21 cellular contexts compared by ENCODE assay signal in the genomic region with DNA sequence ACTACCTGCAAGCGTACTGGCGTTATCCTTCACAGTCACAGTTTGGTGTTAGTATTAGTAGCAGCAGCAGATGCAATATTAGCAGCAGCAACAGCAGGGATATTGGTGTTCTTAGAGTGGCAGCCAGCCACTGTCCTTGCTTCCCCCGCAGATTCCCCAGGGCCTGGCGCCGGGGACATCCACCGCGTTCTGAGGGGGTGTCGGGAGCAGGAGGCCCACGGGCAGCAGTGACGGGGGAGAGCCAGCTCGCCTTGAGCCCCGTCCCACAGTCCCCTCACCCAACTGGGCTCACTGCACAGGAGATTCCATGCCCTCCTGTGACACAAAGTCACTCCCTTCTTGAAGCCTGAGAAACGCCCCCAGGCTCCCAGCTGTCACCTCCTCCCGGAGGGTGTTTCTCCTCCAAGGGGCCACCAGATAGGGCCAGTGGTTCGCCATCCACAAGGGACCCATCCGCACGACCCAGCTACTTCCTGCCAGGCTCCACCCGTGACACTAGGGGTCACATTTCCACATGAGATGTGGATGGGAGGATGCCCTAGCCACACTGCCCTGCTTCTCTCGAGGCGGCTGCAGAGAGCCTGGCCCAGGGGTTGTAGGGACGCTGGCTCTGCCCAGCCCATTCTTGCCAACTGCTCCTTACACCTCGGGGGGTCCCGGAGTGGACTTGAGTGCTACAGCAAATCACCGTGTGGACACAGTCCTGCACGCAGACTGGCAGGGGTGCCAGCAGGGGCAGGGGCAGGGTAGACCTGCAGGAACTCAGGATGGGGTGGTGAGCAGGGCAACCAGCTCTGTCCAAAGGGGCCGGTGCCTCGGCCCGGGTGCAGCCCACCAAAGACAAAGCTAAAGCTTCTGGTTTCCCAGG.
"Had no signal": no experiment of that assay in that cellular context is flagged by ENCODE, and none has a peak within 500 bp of the region (broad histone marks: within the 10 kb centered on the region; RNA-seq: fewer than 3 reads in every experiment).

No MANE protein-coding gene starts in this region.

- H3K36me3 ChIP-seq: lower lobe of right lung, neural progenitor cell, prostate gland, transverse colon, uterus had no signal

- DNase-seq: activated CD4-positive, alpha-beta memory T cell treated with anti-CD3 and anti-CD28 coated beads for 36 hours; activated CD4-positive, alpha-beta T cell treated with anti-CD3 and anti-CD28 coated beads for 48 hours; activated CD4-positive, CD25-positive, alpha-beta regulatory T cell; activated gamma-delta T cell; activated naive CD4-positive, alpha-beta T cell treated with anti-CD3 and anti-CD28 coated beads, Interleukin-2, amount 50 U/mL, for 16 hours; activated naive CD8-positive, alpha-beta T cell treated with anti-CD3 and anti-CD28 coated beads, Interleukin-2, amount 50 U/mL, for 24 hours; effector CD4-positive, alpha-beta T cell; erythroblast; foreskin fibroblast; lower lobe of right lung; naive thymus-derived CD4-positive, alpha-beta T cell; stimulated activated CD4-positive, alpha-beta T cell treated with anti-CD3 and anti-CD28 coated beads, Interleukin-2, amount 100 ng/mL, for 48 hours; stimulated activated CD8-positive, alpha-beta memory T cell treated with anti-CD3 and anti-CD28 coated beads, Interleukin-4, amount 100 ng/mL, for 48 hours; stimulated activated naive B cell treated with anti-CD40 and anti-IgM and Interleukin-4, amounts not matched to agents 10 μg/mL and 1 μg/mL and 100 μg/mL, for 72 hours; transverse colon; uterus had no signal

- H3K27me3 Mint-ChIP-seq: activated CD4-positive, alpha-beta memory T cell treated with anti-CD3 and anti-CD28 coated beads for 36 hours; activated naive CD8-positive, alpha-beta T cell treated with anti-CD3 and anti-CD28 coated beads, Interleukin-2, amount 50 U/mL, for 24 hours; dendritic cell treated with granulocyte-macrophage colony-stimulating factor and Interleukin-4, amounts not matched to agents 40 ng/mL and 50 ng/mL, for 4 days; stimulated activated naive B cell treated with anti-CD40 and anti-IgM and Interleukin-4, amounts not matched to agents 10 μg/mL and 1 μg/mL and 100 μg/mL, for 72 hours had no signal

- ATAC-seq: activated naive CD8-positive, alpha-beta T cell treated with anti-CD3 and anti-CD28 coated beads, Interleukin-2, amount 50 U/mL, for 24 hours; left lobe of liver; lower lobe of right lung; naive thymus-derived CD4-positive, alpha-beta T cell; stimulated activated naive B cell treated with anti-CD40 and anti-IgM and Interleukin-4, amounts not matched to agents 10 μg/mL and 1 μg/mL and 100 μg/mL, for 72 hours had no signal

- H3K4me1 Mint-ChIP-seq: activated naive CD8-positive, alpha-beta T cell treated with anti-CD3 and anti-CD28 coated beads, Interleukin-2, amount 50 U/mL, for 24 hours; naive thymus-derived CD4-positive, alpha-beta T cell; stimulated activated naive B cell treated with anti-CD40 and anti-IgM and Interleukin-4, amounts not matched to agents 10 μg/mL and 1 μg/mL and 100 μg/mL, for 72 hours had no signal

- H3K9me3 Mint-ChIP-seq: activated naive CD8-positive, alpha-beta T cell treated with anti-CD3 and anti-CD28 coated beads, Interleukin-2, amount 50 U/mL, for 24 hours; activated T-helper 1 cell treated with anti-CD3 and anti-CD28 coated beads, Interleukin-12 subunit alpha, Interleukin-12 subunit beta, Interleukin-2, Interleukin-4 antibody, amounts not matched to agents 30 ng/mL and 10 ng/mL and 1 ng/mL, durations not matched to agents 14 hours and 24 hours and 36 hours; dendritic cell treated with granulocyte-macrophage colony-stimulating factor and Interleukin-4, amounts not matched to agents 40 ng/mL and 50 ng/mL, for 4 days; neural progenitor cell had no signal

- H3K4me3 Mint-ChIP-seq: activated CD4-positive, alpha-beta memory T cell treated with anti-CD3 and anti-CD28 coated beads for 36 hours; activated naive CD8-positive, alpha-beta T cell treated with anti-CD3 and anti-CD28 coated beads, Interleukin-2, amount 50 U/mL, for 24 hours; activated T-helper 1 cell treated with anti-CD3 and anti-CD28 coated beads, Interleukin-12 subunit alpha, Interleukin-12 subunit beta, Interleukin-2, Interleukin-4 antibody, amounts not matched to agents 30 ng/mL and 10 ng/mL and 1 ng/mL, durations not matched to agents 14 hours and 24 hours and 36 hours; dendritic cell treated with granulocyte-macrophage colony-stimulating factor and Interleukin-4, amounts not matched to agents 40 ng/mL and 50 ng/mL, for 4 days; naive thymus-derived CD4-positive, alpha-beta T cell; neural progenitor cell; stimulated activated naive B cell treated with anti-CD40 and anti-IgM and Interleukin-4, amounts not matched to agents 10 μg/mL and 1 μg/mL and 100 μg/mL, for 72 hours had no signal

- H3K4me1 ChIP-seq: lower lobe of right lung, prostate gland, transverse colon, uterus had no signal

- H3K27ac Mint-ChIP-seq: activated CD4-positive, alpha-beta memory T cell treated with anti-CD3 and anti-CD28 coated beads for 36 hours; activated naive CD8-positive, alpha-beta T cell treated with anti-CD3 and anti-CD28 coated beads, Interleukin-2, amount 50 U/mL, for 24 hours; activated T-helper 1 cell treated with anti-CD3 and anti-CD28 coated beads, Interleukin-12 subunit alpha, Interleukin-12 subunit beta, Interleukin-2, Interleukin-4 antibody, amounts not matched to agents 30 ng/mL and 10 ng/mL and 1 ng/mL, durations not matched to agents 14 hours and 24 hours and 36 hours; dendritic cell treated with granulocyte-macrophage colony-stimulating factor and Interleukin-4, amounts not matched to agents 40 ng/mL and 50 ng/mL, for 4 days; naive thymus-derived CD4-positive, alpha-beta T cell; stimulated activated naive B cell treated with anti-CD40 and anti-IgM and Interleukin-4, amounts not matched to agents 10 μg/mL and 1 μg/mL and 100 μg/mL, for 72 hours had no signal

- H3K4me3 ChIP-seq: lower lobe of right lung, neural progenitor cell, prostate gland, transverse colon, uterus had no signal

- H3K9me3 ChIP-seq: lower lobe of right lung, prostate gland, transverse colon, uterus had no signal

- H3K27me3 ChIP-seq: neural progenitor cell, transverse colon, uterus had no signal

- H3K27ac ChIP-seq: lower lobe of right lung, neural progenitor cell, prostate gland, transverse colon, uterus had no signal

- H3K36me3 Mint-ChIP-seq: activated CD4-positive, alpha-beta memory T cell treated with anti-CD3 and anti-CD28 coated beads for 36 hours; naive thymus-derived CD4-positive, alpha-beta T cell; neural progenitor cell; stimulated activated naive B cell treated with anti-CD40 and anti-IgM and Interleukin-4, amounts not matched to agents 10 μg/mL and 1 μg/mL and 100 μg/mL, for 72 hours had no signal
